Comparison of ENCODE assay signal across 11 cellular contexts in the genomic region with DNA sequence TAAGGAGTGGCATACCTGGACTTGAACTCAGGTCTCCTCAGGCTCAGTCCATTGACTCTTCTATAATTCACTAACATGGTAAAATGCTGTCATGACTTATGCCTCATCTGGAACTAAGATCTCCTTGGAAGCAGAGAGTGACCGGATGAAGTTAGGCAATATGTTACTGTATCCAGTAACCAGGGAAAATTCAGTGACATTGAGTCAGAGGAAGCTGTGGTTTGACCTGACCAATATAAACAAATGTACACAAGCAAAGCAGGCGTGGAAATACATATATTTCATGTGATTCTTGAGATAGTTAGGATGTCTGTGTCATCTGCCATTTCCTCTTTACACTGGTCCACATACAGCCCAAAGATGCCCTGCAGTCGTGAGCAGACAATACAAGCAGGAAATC. TPM values are rescaled to one million over a fixed set of nuclear protein-coding genes. Genes with fewer than 3 reads are reported as not detected.
DNase-seq lines count a peak whose midpoint lies in the region; ATAC-seq, FAIRE-seq and TF ChIP-seq lines count a peak whose summit lies in the region.
"Had no signal": no experiment of that assay in that cellular context is flagged by ENCODE, and none has a peak within 500 bp of the region (broad histone marks: within the 10 kb centered on the region; RNA-seq: fewer than 3 reads in every experiment).

No MANE protein-coding gene starts in this region.

- H3K9me3 ChIP-seq in MG63 (0 out of 2 replicates have a peak, but pooled peaks cover 3% of the 10 kb centered on the region), mucosa of rectum (ENCODE audit: control insufficient read depth in 2 of 2, low read length in 2 of 2) (no peaks in the 10 kb centered on the region), suprapubic skin (no peaks in the 10 kb centered on the region)

- 66% methylated on average over 3 of the region's 3 CpGs for WGBS in suprapubic skin

- H3K9ac ChIP-seq in mucosa of rectum (ENCODE audit: low read depth in 1 of 2, low read length in 2 of 2), result no peak overlapping the region

- peak; percentile 84 for FAIRE-seq in bronchial epithelial cell (lab: Jason Lieb, UNC)

- no peak for TF ChIP-seq POLR2A in suprapubic skin (IDR thresholded peaks at IDR 0.05)

- H3K27me3 ChIP-seq in MG63 (no peaks in the 10 kb centered on the region), bronchial epithelial cell (ENCODE audit: control insufficient read depth, insufficient read depth, low read length) (no peaks in the 10 kb centered on the region), mucosa of rectum (ENCODE audit: control insufficient read depth in 2 of 2, insufficient read depth in 2 of 2, low read length in 2 of 2) (no peaks in the 10 kb centered on the region), suprapubic skin (no peaks in the 10 kb centered on the region)

- H3K4me3 ChIP-seq in AG09309 (ENCODE audit: control insufficient read depth, low read depth, low read length) (no peak overlapping the region), MG63 (no peak overlapping the region), bronchial epithelial cell (ENCODE audit: low read depth, low read length) (no peak overlapping the region), mucosa of rectum (ENCODE audit: low read length in 2 of 2) (no peak overlapping the region), suprapubic skin (no peak overlapping the region)

- TF ChIP-seq CTCF in AG09309 (IDR thresholded peaks at IDR 0.05; ENCODE audit: control insufficient read depth, insufficient read depth, low read depth, low read length, missing control alignments) (no peak), bronchial epithelial cell (IDR thresholded peaks at IDR 0.05; ENCODE audit: insufficient read depth, low read length, severe bottlenecking) (no peak), suprapubic skin (IDR thresholded peaks at IDR 0.05) (no peak)

- TF ChIP-seq EP300 in suprapubic skin (IDR thresholded peaks at IDR 0.05), result no peak

- H3K4me1 ChIP-seq in mucosa of rectum (ENCODE audit: control insufficient read depth in 2 of 2, insufficient read depth in 2 of 2, low read length in 2 of 2), result no peaks in the 10 kb centered on the region
- H3K4me1 ChIP-seq in suprapubic skin, result peaks cover 10% of the 10 kb centered on the region

- ATAC-seq in HG02884 (IDR thresholded peaks at IDR 0.05; ENCODE audit: unreplicated experiment), result no peak
- ATAC-seq: left lobe of liver, T-cell had no signal

- H3K27ac ChIP-seq in mucosa of rectum (ENCODE audit: low read depth in 2 of 2, low read length in 2 of 2), result peak overlapping the region; percentile 63 to 69
- H3K27ac ChIP-seq in suprapubic skin, result no peak overlapping the region

- H3K36me3 ChIP-seq in MG63, result no peaks in the 10 kb centered on the region
- H3K36me3 ChIP-seq in bronchial epithelial cell (ENCODE audit: control insufficient read depth, insufficient read depth, low read length), result no peaks in the 10 kb centered on the region
- H3K36me3 ChIP-seq in mucosa of rectum (ENCODE audit: control insufficient read depth in 2 of 2, insufficient read depth in 2 of 2, low read length in 2 of 2), result no peaks in the 10 kb centered on the region
- H3K36me3 ChIP-seq in suprapubic skin, result no peaks in the 10 kb centered on the region

- DNase-seq in AG09309 (ENCODE audit: low read depth) (peak; percentile 95), MG63 (peak; percentile 53), bronchial epithelial cell (ENCODE audit: low read depth) (peak; percentile 100), NCI-H187 (lab: John Stamatoyannopoulos, UW) (no peak), HuH-7.5 (ENCODE audit: low spot score) (no peak), suprapubic skin (ENCODE audit: low spot score in 2 of 2) (no peak)
- DNase-seq: DND-41, T-cell had no signal

RNA-seq across cellular contexts. Expression of a gene that starts 30.3 kb away (rescaled TPM):
- not detected in 2 replicates for total RNA-seq in MG63 (2014; rRNA removed; shearing (Covaris generic); ENCODE audit: low replicate concordance)
- total RNA-seq in bronchial epithelial cell, result 0.79 TPM in 1 of 2 replicates, not detected in the other
- 1 to 10 TPM in 1 of 4 donors, under 1 TPM in 3; 0.10 to 2.8 (median 0.66) TPM for total RNA-seq in suprapubic skin
- total RNA-seq: T-cell had no signal

Comparison
In these comparisons a context has a peak if more than half of its experiments do, and no peak if none do; other contexts are left out.
1. DNase-seq: peak in AG09309 (single experiment), MG63 (single experiment) and bronchial epithelial cell (single experiment); none in NCI-H187 (0 of 2), HuH-7.5 (single experiment) and suprapubic skin (0 of 2).